Comparison of ENCODE assay signal across 1 cellular context in genomic region chr1:26307363-26307781, GRCh38.
A peak's percentile ranks its signal among the peaks of the same experiment; 100 is the strongest.
TF ChIP-seq lines count a peak whose summit lies in the region.

No MANE protein-coding gene starts in this region.

TF ChIP-seq in GM12878, 131 proteins besides CTCF, POLR2A, EP300 and RAD21:
- no peak for TF ChIP-seq RELA (IDR thresholded peaks at IDR 0.05; ENCODE audit: borderline replicate concordance, partially characterized antibody)
- TF ChIP-seq EZH2 (IDR thresholded peaks at IDR 0.05; ENCODE audit: borderline replicate concordance, control insufficient read depth, low read depth, low read length) = no peak
- 0 out of 2 replicates have a peak, but pooled peaks have one; percentile 41 for TF ChIP-seq MTA3 (IDR thresholded peaks at IDR 0.05; ENCODE audit: borderline replicate concordance, low read length)
- TF ChIP-seq ZNF24 (IDR thresholded peaks at IDR 0.05) = no peak
- TF ChIP-seq, protein P1, sequence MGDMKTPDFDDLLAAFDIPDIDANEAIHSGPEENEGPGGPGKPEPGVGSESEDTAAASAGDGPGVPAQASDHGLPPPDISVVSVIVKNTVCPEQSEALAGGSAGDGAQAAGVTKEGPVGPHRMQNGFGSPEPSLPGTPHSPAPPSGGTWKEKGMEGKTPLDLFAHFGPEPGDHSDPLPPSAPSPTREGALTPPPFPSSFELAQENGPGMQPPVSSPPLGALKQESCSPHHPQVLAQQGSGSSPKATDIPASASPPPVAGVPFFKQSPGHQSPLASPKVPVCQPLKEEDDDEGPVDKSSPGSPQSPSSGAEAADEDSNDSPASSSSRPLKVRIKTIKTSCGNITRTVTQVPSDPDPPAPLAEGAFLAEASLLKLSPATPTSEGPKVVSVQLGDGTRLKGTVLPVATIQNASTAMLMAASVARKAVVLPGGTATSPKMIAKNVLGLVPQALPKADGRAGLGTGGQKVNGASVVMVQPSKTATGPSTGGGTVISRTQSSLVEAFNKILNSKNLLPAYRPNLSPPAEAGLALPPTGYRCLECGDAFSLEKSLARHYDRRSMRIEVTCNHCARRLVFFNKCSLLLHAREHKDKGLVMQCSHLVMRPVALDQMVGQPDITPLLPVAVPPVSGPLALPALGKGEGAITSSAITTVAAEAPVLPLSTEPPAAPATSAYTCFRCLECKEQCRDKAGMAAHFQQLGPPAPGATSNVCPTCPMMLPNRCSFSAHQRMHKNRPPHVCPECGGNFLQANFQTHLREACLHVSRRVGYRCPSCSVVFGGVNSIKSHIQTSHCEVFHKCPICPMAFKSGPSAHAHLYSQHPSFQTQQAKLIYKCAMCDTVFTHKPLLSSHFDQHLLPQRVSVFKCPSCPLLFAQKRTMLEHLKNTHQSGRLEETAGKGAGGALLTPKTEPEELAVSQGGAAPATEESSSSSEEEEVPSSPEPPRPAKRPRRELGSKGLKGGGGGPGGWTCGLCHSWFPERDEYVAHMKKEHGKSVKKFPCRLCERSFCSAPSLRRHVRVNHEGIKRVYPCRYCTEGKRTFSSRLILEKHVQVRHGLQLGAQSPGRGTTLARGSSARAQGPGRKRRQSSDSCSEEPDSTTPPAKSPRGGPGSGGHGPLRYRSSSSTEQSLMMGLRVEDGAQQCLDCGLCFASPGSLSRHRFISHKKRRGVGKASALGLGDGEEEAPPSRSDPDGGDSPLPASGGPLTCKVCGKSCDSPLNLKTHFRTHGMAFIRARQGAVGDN (IDR thresholded peaks at IDR 0.05) = no peak
